ENCODE assay signal across 21 cellular contexts in the genomic region with DNA sequence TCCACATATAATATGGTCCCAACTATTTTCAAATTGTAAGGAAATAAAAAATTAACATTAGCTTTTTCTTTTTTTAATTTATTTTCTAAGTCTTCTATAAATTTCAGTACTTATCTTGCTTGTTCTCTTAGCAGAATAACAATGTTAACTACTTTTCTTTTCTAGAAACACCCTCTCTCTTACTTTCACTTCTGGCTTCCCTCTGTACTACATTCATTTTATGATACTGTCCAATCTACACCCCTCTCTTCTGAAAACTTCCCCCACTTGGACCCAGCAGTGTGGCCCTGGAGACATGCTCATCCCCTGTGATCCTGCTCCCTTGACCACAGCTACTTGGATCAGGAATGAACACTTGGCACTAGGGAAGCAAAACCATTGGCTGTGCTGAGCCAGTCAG. TPM values are rescaled to one million over a fixed set of nuclear protein-coding genes. Genes with fewer than 3 reads are reported as not detected.
DNase-seq lines count a peak whose midpoint lies in the region; ATAC-seq lines count a peak whose summit lies in the region.
"Had no signal": no experiment of that assay in that cellular context is flagged by ENCODE, and none has a peak within 500 bp of the region (broad histone marks: within the 10 kb centered on the region; RNA-seq: fewer than 3 reads in every experiment).

No MANE protein-coding gene starts in this region.

- peak overlapping the region; percentile 27 for H3K4me3 Mint-ChIP-seq in activated naive CD4-positive, alpha-beta T cell treated with anti-CD3 and anti-CD28 coated beads for 36 hours
- peak overlapping the region; percentile 9 to 83 (median 56) for H3K4me3 Mint-ChIP-seq in IgD-negative memory B cell
- H3K4me3 Mint-ChIP-seq in activated naive CD8-positive, alpha-beta T cell treated with anti-CD3 and anti-CD28 coated beads for 36 hours, result no peak overlapping the region
- peak overlapping the region; percentile 54 to 57 for H3K4me3 Mint-ChIP-seq in stimulated activated naive B cell treated with anti-CD40 and anti-IgM and Interleukin-4, amounts not matched to agents 10 μg/mL and 1 μg/mL and 100 μg/mL, for 72 hours
- H3K4me3 Mint-ChIP-seq: brain had no signal

- peaks cover 7% of the 10 kb centered on the region for H3K9me3 ChIP-seq in effector memory CD4-positive, alpha-beta T cell (ENCODE audit: control insufficient read depth, low read length)

- peak overlapping the region; percentile 28 for H3K27ac Mint-ChIP-seq in activated naive CD4-positive, alpha-beta T cell treated with anti-CD3 and anti-CD28 coated beads for 36 hours
- H3K27ac Mint-ChIP-seq in IgD-negative memory B cell, result peak overlapping the region in 2 of 3 donors; percentile 62 to 88
- H3K27ac Mint-ChIP-seq in activated naive CD8-positive, alpha-beta T cell treated with anti-CD3 and anti-CD28 coated beads for 36 hours, result peak overlapping the region; percentile 32
- peak overlapping the region; percentile 83 for H3K27ac Mint-ChIP-seq in stimulated activated naive B cell treated with anti-CD40 and anti-IgM and Interleukin-4, amounts not matched to agents 10 μg/mL and 1 μg/mL and 100 μg/mL, for 72 hours
- H3K27ac Mint-ChIP-seq: brain had no signal

- peaks cover 4% of the 10 kb centered on the region for H3K9me3 Mint-ChIP-seq in activated naive CD4-positive, alpha-beta T cell treated with anti-CD3 and anti-CD28 coated beads for 36 hours
- no peaks in the 10 kb centered on the region for H3K9me3 Mint-ChIP-seq in IgD-negative memory B cell
- peaks cover 4% of the 10 kb centered on the region for H3K9me3 Mint-ChIP-seq in activated naive CD8-positive, alpha-beta T cell treated with anti-CD3 and anti-CD28 coated beads for 36 hours
- peaks cover 0 to 5% of the 10 kb centered on the region in 2 donors for H3K9me3 Mint-ChIP-seq in stimulated activated naive B cell treated with anti-CD40 and anti-IgM and Interleukin-4, amounts not matched to agents 10 μg/mL and 1 μg/mL and 100 μg/mL, for 72 hours

- H3K27ac ChIP-seq in effector memory CD4-positive, alpha-beta T cell (ENCODE audit: insufficient read depth, low read length, poor library complexity, severe bottlenecking), result no peak overlapping the region
- H3K27ac ChIP-seq: epithelial cell of prostate, gastroesophageal sphincter, right atrium auricular region had no signal

- no peaks in the 10 kb centered on the region for H3K4me1 ChIP-seq in effector memory CD4-positive, alpha-beta T cell (ENCODE audit: control insufficient read depth, insufficient read depth, low read length, poor library complexity, severe bottlenecking)

- DNase-seq in activated naive CD4-positive, alpha-beta T cell treated with anti-CD3 and anti-CD28 coated beads for 36 hours, result no peak
- DNase-seq in activated naive CD4-positive, alpha-beta T cell treated with Interleukin-2 at 50 U/mL for 16 hours, result no peak
- DNase-seq in activated naive CD8-positive, alpha-beta T cell treated with anti-CD3 and anti-CD28 coated beads for 36 hours, result no peak
- DNase-seq in stimulated activated naive B cell treated with anti-CD40 and anti-IgM and Interleukin-4, amounts not matched to agents 10 μg/mL and 1 μg/mL and 100 μg/mL, for 72 hours, result no peak
- DNase-seq in effector memory CD4-positive, alpha-beta T cell, result no peak
- no peak for DNase-seq in effector CD4-positive, alpha-beta T cell
- no peak for DNase-seq in NK-92 treated with Interleukin-12 subunit alpha and Interleukin-12 subunit beta, amount 100 ng/mL, for 24 hours (lab: John Stamatoyannopoulos, UW)
- DNase-seq: activated CD4-positive, alpha-beta T cell treated with anti-CD3 and anti-CD28 coated beads, Interleukin-2, amount 50 U/mL, for 4 hours; activated effector memory CD4-positive, alpha-beta T cell treated with anti-CD3 and anti-CD28 coated beads, Interleukin-2, amount 50 U/mL, for 16 hours; Calu3; cortex of kidney; MM.1S; NCI-H1694; NCI-H226; nucleus accumbens; SHP77 had no signal

- peaks cover 30% of the 10 kb centered on the region for H3K4me1 Mint-ChIP-seq in activated naive CD4-positive, alpha-beta T cell treated with anti-CD3 and anti-CD28 coated beads for 36 hours (ENCODE audit: low read depth)
- peaks cover 41 to 49% (median 43%) of the 10 kb centered on the region in 3 donors for H3K4me1 Mint-ChIP-seq in IgD-negative memory B cell
- peaks cover 27% of the 10 kb centered on the region for H3K4me1 Mint-ChIP-seq in activated naive CD8-positive, alpha-beta T cell treated with anti-CD3 and anti-CD28 coated beads for 36 hours
- H3K4me1 Mint-ChIP-seq in stimulated activated naive B cell treated with anti-CD40 and anti-IgM and Interleukin-4, amounts not matched to agents 10 μg/mL and 1 μg/mL and 100 μg/mL, for 72 hours, result peaks cover 11 to 21% of the 10 kb centered on the region in 2 donors
- H3K4me1 Mint-ChIP-seq: brain had no signal

- no peak overlapping the region for H3K4me3 ChIP-seq in effector memory CD4-positive, alpha-beta T cell (ENCODE audit: insufficient read depth, low read depth, low read length, poor library complexity, severe bottlenecking)
- H3K4me3 ChIP-seq: gastroesophageal sphincter, right atrium auricular region had no signal

- intact Hi-C loops in activated naive CD4-positive, alpha-beta T cell treated with anti-CD3 and anti-CD28 coated beads for 36 hours (cut with micrococcal nuclease), result loop anchor here (2.0 to 5.0 kb wide), 2 partner anchors 61 to 240 kb away; no protein-coding TSS in a partner anchor

- no peaks in the 10 kb centered on the region for H3K27me3 ChIP-seq in effector memory CD4-positive, alpha-beta T cell (replicated peaks; ENCODE audit: control insufficient read depth, insufficient read depth, low read length, poor library complexity, severe bottlenecking)
- H3K27me3 ChIP-seq: gastroesophageal sphincter, right atrium auricular region had no signal

- no peaks in the 10 kb centered on the region for H3K27me3 Mint-ChIP-seq in activated naive CD4-positive, alpha-beta T cell treated with anti-CD3 and anti-CD28 coated beads for 36 hours (ENCODE audit: low read depth)
- no peaks in the 10 kb centered on the region for H3K27me3 Mint-ChIP-seq in IgD-negative memory B cell
- no peaks in the 10 kb centered on the region for H3K27me3 Mint-ChIP-seq in activated naive CD8-positive, alpha-beta T cell treated with anti-CD3 and anti-CD28 coated beads for 36 hours
- no peaks in the 10 kb centered on the region for H3K27me3 Mint-ChIP-seq in stimulated activated naive B cell treated with anti-CD40 and anti-IgM and Interleukin-4, amounts not matched to agents 10 μg/mL and 1 μg/mL and 100 μg/mL, for 72 hours

- H3K36me3 ChIP-seq in effector memory CD4-positive, alpha-beta T cell (ENCODE audit: control insufficient read depth, insufficient read depth, low read length), result peaks cover 8% of the 10 kb centered on the region
- H3K36me3 ChIP-seq: right atrium auricular region had no signal

- CTCF ChIA-PET in activated naive CD4-positive, alpha-beta T cell treated with anti-CD3 and anti-CD28 coated beads for 36 hours (lab: Charles Lee), result interaction anchor here (0.7 kb wide), 1 partner anchor 20 kb away, joined by 3 read pairs; no protein-coding TSS in a partner anchor

- H3K36me3 Mint-ChIP-seq in activated naive CD4-positive, alpha-beta T cell treated with anti-CD3 and anti-CD28 coated beads for 36 hours (ENCODE audit: low read depth), result peaks cover 10% of the 10 kb centered on the region
- peaks cover 5% of the 10 kb centered on the region for H3K36me3 Mint-ChIP-seq in IgD-negative memory B cell
- H3K36me3 Mint-ChIP-seq in activated naive CD8-positive, alpha-beta T cell treated with anti-CD3 and anti-CD28 coated beads for 36 hours, result peaks cover 29% of the 10 kb centered on the region
- H3K36me3 Mint-ChIP-seq in stimulated activated naive B cell treated with anti-CD40 and anti-IgM and Interleukin-4, amounts not matched to agents 10 μg/mL and 1 μg/mL and 100 μg/mL, for 72 hours, result peaks cover 18 to 20% of the 10 kb centered on the region in 2 donors

- no peak for ATAC-seq in stimulated activated naive B cell treated with anti-CD40 and anti-IgM and Interleukin-4, amounts not matched to agents 10 μg/mL and 1 μg/mL and 100 μg/mL, for 72 hours (replicated peaks)
- ATAC-seq: gastroesophageal sphincter had no signal

RNA-seq across cellular contexts. Expression of gene SGPP1, which starts 15.7 kb away (rescaled TPM):
- total RNA-seq in activated naive CD4-positive, alpha-beta T cell treated with anti-CD3 and anti-CD28 coated beads for 36 hours, result 10 to 100 TPM; 10.1 to 10.6 TPM
- polyA plus RNA-seq in IgD-negative memory B cell, result 30.5 TPM
- total RNA-seq in activated naive CD8-positive, alpha-beta T cell treated with anti-CD3 and anti-CD28 coated beads for 36 hours, result 10 to 100 TPM; 11.0 to 11.6 TPM

Comparison
In these comparisons a context has a peak if more than half of its experiments do, and no peak if none do; other contexts are left out.
1. H3K27ac Mint-ChIP-seq: peak in every context shown above with its lines; median percentile 83 in stimulated activated naive B cell treated with anti-CD40 and anti-IgM and Interleukin-4, amounts not matched to agents 10 μg/mL and 1 μg/mL and 100 μg/mL, for 72 hours; 75 in IgD-negative memory B cell; 32 in activated naive CD8-positive, alpha-beta T cell treated with anti-CD3 and anti-CD28 coated beads for 36 hours; 28 in activated naive CD4-positive, alpha-beta T cell treated with anti-CD3 and anti-CD28 coated beads for 36 hours.